ENCODE assay signal across 9 cellular contexts in the genomic region with DNA sequence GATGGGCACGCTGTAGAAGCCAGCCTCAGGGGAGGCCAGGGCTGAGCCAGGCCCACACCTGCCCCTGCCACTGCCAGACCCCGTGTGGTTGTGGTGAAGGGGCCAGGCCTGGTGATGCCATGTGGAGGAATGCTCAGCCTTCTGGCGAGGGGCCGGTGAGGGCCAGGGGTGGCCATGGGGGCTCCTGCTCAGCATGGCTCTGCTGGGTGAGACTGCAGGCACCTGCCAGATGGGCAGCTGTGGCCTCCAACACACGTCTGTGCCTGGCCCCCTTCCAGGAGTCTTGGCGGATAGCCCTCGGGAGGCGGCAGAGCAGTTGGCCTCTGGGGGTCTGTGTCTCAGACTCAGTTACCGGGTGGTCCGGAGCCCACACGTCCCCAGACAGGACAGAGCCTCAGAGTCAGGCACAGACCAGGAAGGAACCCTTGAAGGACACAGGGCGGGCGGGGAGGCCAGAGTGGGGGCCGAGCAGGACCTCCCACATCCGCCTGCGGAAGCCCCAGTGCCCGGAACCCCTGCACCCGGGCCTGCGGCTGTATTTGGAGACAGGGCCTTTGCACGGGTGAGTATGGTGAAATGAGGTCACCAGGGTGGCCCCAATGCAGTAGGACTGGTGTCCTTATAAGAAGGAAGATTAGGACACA. TPM values are rescaled to one million over a fixed set of nuclear protein-coding genes. Genes with fewer than 3 reads are reported as not detected.
DNase-seq lines count a peak whose midpoint lies in the region; ATAC-seq and TF ChIP-seq lines count a peak whose summit lies in the region.
"Had no signal": no experiment of that assay in that cellular context is flagged by ENCODE, and none has a peak within 500 bp of the region (broad histone marks: within the 10 kb centered on the region; RNA-seq: fewer than 3 reads in every experiment).

No MANE protein-coding gene starts in this region.

- intact Hi-C loops in IMR-90 (cut with micrococcal nuclease): no loop called here
- intact Hi-C loops in left colon (cut with DNase I, micrococcal nuclease): no loop called here

- H3K9me3 Mint-ChIP-seq in stimulated activated effector memory CD8-positive, alpha-beta T cell treated with anti-CD3 and anti-CD28 coated beads, Interleukin-12 subunit alpha, Interleukin-12 subunit beta, amount 100 ng/mL, for 72 hours: no peaks in the 10 kb centered on the region

- peak overlapping the region; percentile 88 for H3K27ac Mint-ChIP-seq in stimulated activated effector memory CD8-positive, alpha-beta T cell treated with anti-CD3 and anti-CD28 coated beads, Interleukin-12 subunit alpha, Interleukin-12 subunit beta, amount 100 ng/mL, for 72 hours

- BruUV-seq in IMR-90 (replicated peaks; lab: Mats Ljungman, UMichigan): no TSS peak

- in situ Hi-C loops in IMR-90 (cut with MboI; ENCODE audit: low sequenced_read_pairs): no loop called here

- H2AFZ ChIP-seq in IMR-90 (replicated peaks; ENCODE audit: low read length, poor library complexity): no peak overlapping the region

- H3K14ac ChIP-seq in IMR-90 (replicated peaks; ENCODE audit: low read depth, low read length): no peak overlapping the region

- H3K23ac ChIP-seq in IMR-90 (ENCODE audit: low read depth, low read length): no peak overlapping the region

- H3K27me3 ChIP-seq in IMR-90 (ENCODE audit: control insufficient read depth, insufficient read depth, low read length) (no peaks in the 10 kb centered on the region), WERI-Rb-1 (ENCODE audit: insufficient read depth, low read depth, severe bottlenecking) (no peaks in the 10 kb centered on the region)

- H2BK20ac ChIP-seq in IMR-90 (ENCODE audit: low read depth, low read length): no peak overlapping the region

- no peaks in the 10 kb centered on the region for H3K9me3 ChIP-seq in IMR-90 (ENCODE audit: control insufficient read depth, insufficient read depth, low read length)
- no peaks in the 10 kb centered on the region for H3K9me3 ChIP-seq in WERI-Rb-1 (ENCODE audit: severe bottlenecking)

- no peak overlapping the region for H2BK15ac ChIP-seq in IMR-90 (ENCODE audit: low read depth, low read length)

- no peak for TF ChIP-seq RAD21 in IMR-90 (IDR thresholded peaks at IDR 0.05; ENCODE audit: low read length)

- CTCF ChIA-PET in IMR-90 (lab: Yijun Ruan, JAX): no interaction called here

- H3K56ac ChIP-seq in IMR-90 (ENCODE audit: extremely low read depth, insufficient read depth, low read length): no peak overlapping the region

- DNase-seq in IMR-90: no peak
- DNase-seq in WERI-Rb-1: no peak
- no peak for DNase-seq in left colon
- DNase-seq in stimulated activated effector memory CD8-positive, alpha-beta T cell treated with anti-CD3 and anti-CD28 coated beads, Interleukin-12 subunit alpha, Interleukin-12 subunit beta, amount 100 ng/mL, for 72 hours (ENCODE audit: low spot score in 2 of 2): no peak
- DNase-seq: activated CD8-positive, alpha-beta memory T cell treated with anti-CD3 and anti-CD28 coated beads, Interleukin-2, amount 50 U/mL, for 4 hours; NCI-H510A had no signal

- H2AK5ac ChIP-seq in IMR-90 (ENCODE audit: low read depth, low read length): peak overlapping the region; percentile 13; the same call in 1 of the 2 replicates

- no peak overlapping the region for H2BK120ac ChIP-seq in IMR-90 (ENCODE audit: low read depth, low read length)

- peaks cover 75% of the 10 kb centered on the region for H3K36me3 Mint-ChIP-seq in stimulated activated effector memory CD8-positive, alpha-beta T cell treated with anti-CD3 and anti-CD28 coated beads, Interleukin-12 subunit alpha, Interleukin-12 subunit beta, amount 100 ng/mL, for 72 hours

- H3K4me3 ChIP-seq in IMR-90 (ENCODE audit: insufficient read depth, low read depth, low read length) (no peak overlapping the region), WERI-Rb-1 (ENCODE audit: low read depth, low read length) (no peak overlapping the region)

- H3K36me3 ChIP-seq in IMR-90 (ENCODE audit: control insufficient read depth, insufficient read depth, low read length) (peaks cover 3% of the 10 kb centered on the region; the same call in 1 of the 2 replicates), WERI-Rb-1 (peaks cover 19% of the 10 kb centered on the region)

- no peak for TF ChIP-seq POLR2A in IMR-90 (IDR thresholded peaks at IDR 0.05; ENCODE audit: low read depth, low read length)

- WGBS in IMR-90 (ENCODE audit: extremely low coverage in 2 of 2, insufficient read length in 1 of 2), 2 experiments: 38% methylated on average over 7 of the region's 20 CpGs; no CpG with 5 or more reads in 1 of the 2 experiments

- TF ChIP-seq CTCF in IMR-90 (conservative IDR thresholded peaks at IDR 0.05; ENCODE audit: low read depth, low read length): no peak
- no peak for TF ChIP-seq CTCF in WERI-Rb-1 (IDR thresholded peaks at IDR 0.05; ENCODE audit: low read depth, low read length)

- peaks cover 7% of the 10 kb centered on the region; the same call in 1 of the 2 replicates for H3K9me1 ChIP-seq in IMR-90 (ENCODE audit: insufficient read depth, low read length)

- H3K18ac ChIP-seq in IMR-90 (ENCODE audit: low read depth, low read length): no peak overlapping the region

- H4K5ac ChIP-seq in IMR-90 (ENCODE audit: low read depth, low read length): no peak overlapping the region

- peak overlapping the region; percentile 50 for H2AK9ac ChIP-seq in IMR-90 (replicated peaks; ENCODE audit: low read depth, low read length, poor library complexity)

- H3K4me1 Mint-ChIP-seq in stimulated activated effector memory CD8-positive, alpha-beta T cell treated with anti-CD3 and anti-CD28 coated beads, Interleukin-12 subunit alpha, Interleukin-12 subunit beta, amount 100 ng/mL, for 72 hours: peaks cover 8% of the 10 kb centered on the region

- H3K4me3 Mint-ChIP-seq in stimulated activated effector memory CD8-positive, alpha-beta T cell treated with anti-CD3 and anti-CD28 coated beads, Interleukin-12 subunit alpha, Interleukin-12 subunit beta, amount 100 ng/mL, for 72 hours: no peak overlapping the region

- no peaks in the 10 kb centered on the region for H3K79me1 ChIP-seq in IMR-90 (ENCODE audit: low read depth in 1 of 2, low read length in 2 of 2)

- H3K9ac ChIP-seq in IMR-90 (ENCODE audit: low read depth, low read length): no peak overlapping the region

- no peaks in the 10 kb centered on the region for H4K20me1 ChIP-seq in IMR-90 (ENCODE audit: insufficient read depth, low read length)

- no peak overlapping the region for H4K8ac ChIP-seq in IMR-90 (ENCODE audit: low read depth in 2 of 2, low read length in 2 of 2)

- ATAC-seq in IMR-90 (ENCODE audit: low read depth): peak; percentile 33
- ATAC-seq in left colon: peak; percentile 9
- ATAC-seq in stimulated activated effector memory CD8-positive, alpha-beta T cell treated with anti-CD3 and anti-CD28 coated beads, Interleukin-12 subunit alpha, Interleukin-12 subunit beta, amount 100 ng/mL, for 72 hours: peak; percentile 8
- ATAC-seq in GM19455 (IDR thresholded peaks at IDR 0.05; ENCODE audit: unreplicated experiment): no peak
- ATAC-seq in GM18519 (IDR thresholded peaks at IDR 0.05; ENCODE audit: low FRiP score, unreplicated experiment): no peak
- no peak for ATAC-seq in GM21737 (IDR thresholded peaks at IDR 0.05; ENCODE audit: unreplicated experiment)

- dilution Hi-C loops in IMR-90 (cut with HindIII; ENCODE audit: low sequenced_read_pairs, unreplicated experiment): no loop called here

- no peak overlapping the region for H3K4ac ChIP-seq in IMR-90 (ENCODE audit: low read depth, low read length)

- H3K4me2 ChIP-seq in IMR-90 (ENCODE audit: low read depth, low read length): no peak overlapping the region

- peaks cover 8% of the 10 kb centered on the region for H3K4me1 ChIP-seq in IMR-90 (ENCODE audit: control insufficient read depth, insufficient read depth, low read length)

- POLR2A ChIA-PET in IMR-90 (lab: Charles Lee; ENCODE audit: unreplicated experiment): no interaction called here

- no peak overlapping the region for H3K27ac ChIP-seq in IMR-90 (ENCODE audit: insufficient read depth, low read length)
- H3K27ac ChIP-seq in WERI-Rb-1: 0 out of 2 replicates have a peak overlapping the region, but pooled peaks have one; percentile 6

- H4K91ac ChIP-seq in IMR-90 (ENCODE audit: insufficient read depth, low read depth, low read length): no peak overlapping the region

- H2BK5ac ChIP-seq in IMR-90 (ENCODE audit: low read depth, low read length, poor library complexity, severe bottlenecking): no peak overlapping the region

TF ChIP-seq in IMR-90, 13 proteins besides CTCF, POLR2A, EP300 and RAD21 (continues in another document):
- TF ChIP-seq FOS (IDR thresholded peaks at IDR 0.05; ENCODE audit: low read depth, low read length) (no peak), BHLHE40 (IDR thresholded peaks at IDR 0.05; ENCODE audit: low read depth, low read length) (no peak), MXI1 (IDR thresholded peaks at IDR 0.05; ENCODE audit: borderline replicate concordance, low read depth, low read length) (no peak), CHD1 (IDR thresholded peaks at IDR 0.05; ENCODE audit: low read depth, low read length) (no peak), MAZ (IDR thresholded peaks at IDR 0.05; ENCODE audit: borderline replicate concordance, low read depth, low read length) (no peak), MAFK (IDR thresholded peaks at IDR 0.05; ENCODE audit: low read depth, low read length) (no peak), SMC3 (IDR thresholded peaks at IDR 0.05; ENCODE audit: low read depth, low read length) (no peak), RFX5 (IDR thresholded peaks at IDR 0.05; ENCODE audit: low read depth, low read length) (no peak)
- TF ChIP-seq, protein P1, sequence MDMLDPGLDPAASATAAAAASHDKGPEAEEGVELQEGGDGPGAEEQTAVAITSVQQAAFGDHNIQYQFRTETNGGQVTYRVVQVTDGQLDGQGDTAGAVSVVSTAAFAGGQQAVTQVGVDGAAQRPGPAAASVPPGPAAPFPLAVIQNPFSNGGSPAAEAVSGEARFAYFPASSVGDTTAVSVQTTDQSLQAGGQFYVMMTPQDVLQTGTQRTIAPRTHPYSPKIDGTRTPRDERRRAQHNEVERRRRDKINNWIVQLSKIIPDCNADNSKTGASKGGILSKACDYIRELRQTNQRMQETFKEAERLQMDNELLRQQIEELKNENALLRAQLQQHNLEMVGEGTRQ (IDR thresholded peaks at IDR 0.05; ENCODE audit: low read depth, low read length): no peak

RNA-seq across cellular contexts. Expression of a gene that starts 22.5 kb away (rescaled TPM):
- total RNA-seq in IMR-90 (2012; rRNA removed) (5.0 and 7.2 TPM in 2 replicates), left colon (10 to 100 TPM; 37.2 to 39.5 TPM)
- polyA plus RNA-seq in IMR-90 (2012; rRNA removed): 40.3 and 44.2 TPM in 2 replicates
- polyA plus RNA-seq in IMR-90 (2012; cell fraction: cytosol; rRNA removed): 36.0 and 41.8 TPM in 2 replicates
- polyA plus RNA-seq in IMR-90 (2012; cell fraction: nucleus; rRNA removed; ENCODE audit: low replicate concordance): 18.8 and 27.5 TPM in 2 replicates

Comparison
In these comparisons a context has a peak if more than half of its experiments do, and no peak if none do; other contexts are left out.
1. ATAC-seq: peak in IMR-90 (single experiment), left colon (single experiment) and stimulated activated effector memory CD8-positive, alpha-beta T cell treated with anti-CD3 and anti-CD28 coated beads, Interleukin-12 subunit alpha, Interleukin-12 subunit beta, amount 100 ng/mL, for 72 hours (single experiment); none in GM19455 (single experiment), GM18519 (single experiment) and GM21737 (single experiment).